ENCODE assay signal across 8 cellular contexts in the genomic region with DNA sequence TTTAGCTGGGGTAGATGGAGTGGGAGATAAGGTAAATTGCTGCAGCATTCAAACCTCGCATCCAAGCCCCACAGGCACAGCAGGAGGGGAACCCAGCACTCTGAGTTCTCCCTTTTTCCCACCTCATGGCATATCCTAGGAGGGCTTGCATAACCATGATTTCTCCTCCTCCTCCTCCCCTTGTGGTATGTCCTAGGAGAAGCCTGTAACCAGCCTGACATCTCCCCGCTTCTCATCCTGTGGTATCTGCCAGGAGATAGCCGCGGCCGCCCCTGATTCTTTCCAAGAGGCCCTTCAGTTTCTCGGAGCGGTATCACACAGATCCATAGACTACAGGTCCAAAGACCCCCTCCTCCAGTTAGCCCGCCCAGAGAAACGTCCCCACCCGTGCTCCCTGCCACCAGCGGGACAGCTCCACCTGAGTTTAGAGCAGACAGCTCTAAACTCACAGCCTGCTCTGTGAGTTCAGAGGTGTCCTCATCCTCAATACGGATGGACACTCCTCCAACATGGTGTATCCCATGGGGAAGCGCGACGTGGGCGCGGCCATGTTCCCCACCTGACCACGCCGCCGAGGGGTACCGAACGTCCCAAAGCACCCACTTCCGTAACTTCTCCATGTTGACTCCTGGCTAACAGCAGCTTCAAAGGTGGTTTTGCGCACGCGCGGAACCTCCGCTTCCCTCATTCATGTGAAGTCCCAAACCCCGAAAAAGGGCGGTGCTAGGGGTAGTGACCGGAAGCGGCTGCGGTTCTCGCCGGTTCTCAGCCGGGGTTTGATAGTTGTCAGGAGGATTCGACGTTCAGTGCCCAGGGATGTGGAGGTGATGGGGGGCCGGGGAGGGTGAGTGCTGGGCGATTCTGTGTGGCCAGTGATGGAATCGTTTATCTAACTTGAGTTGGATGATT. TPM values are rescaled to one million over a fixed set of nuclear protein-coding genes. Genes with fewer than 3 reads are reported as not detected.
DNase-seq lines count a peak whose midpoint lies in the region; ATAC-seq, FAIRE-seq and TF ChIP-seq lines count a peak whose summit lies in the region.

TSS of gene ZNF81 (plus strand) at position 739 of the 909 bp plus-strand sequence. CDS start 9,366 bp downstream, outside the sequence.

- ATAC-seq in GM18505 (IDR thresholded peaks at IDR 0.05; ENCODE audit: unreplicated experiment) (peak; percentile 90), HG02970 (IDR thresholded peaks at IDR 0.05; ENCODE audit: low FRiP score, unreplicated experiment) (peak; percentile 91), psoas muscle (peak; percentile 98 to 100 (median 98))

- H3K27me3 ChIP-seq in ascending aorta = no peaks in the 10 kb centered on the region
- H3K27me3 ChIP-seq in right atrium auricular region = no peaks in the 10 kb centered on the region
- H3K27me3 ChIP-seq in psoas muscle (ENCODE audit: insufficient read depth in 3 of 3, low read length in 2 of 3) = no peaks in the 10 kb centered on the region

- peak within 1 kb of the TSS; percentile 44 to 48 for H3K27ac ChIP-seq in ascending aorta
- H3K27ac ChIP-seq in right atrium auricular region = peak within 1 kb of the TSS; percentile 70 to 71
- peak within 1 kb of the TSS; percentile 66 for H3K27ac ChIP-seq in psoas muscle

- H3K4me1 ChIP-seq in ascending aorta (no peaks in the 10 kb centered on the region), right atrium auricular region (no peaks in the 10 kb centered on the region), psoas muscle (no peaks in the 10 kb centered on the region)

- TF ChIP-seq POLR2A in GM18505 (IDR thresholded peaks at IDR 0.05; ENCODE audit: borderline replicate concordance, extremely low read depth, insufficient read depth, insufficient read length) = peak; percentile 75

- H3K4me3 ChIP-seq in ascending aorta (peak within 1 kb of the TSS; percentile 46 to 67), right atrium auricular region (peak within 1 kb of the TSS; percentile 44 to 53), psoas muscle (peak within 1 kb of the TSS; percentile 66)

- peak; percentile 96 for FAIRE-seq in urothelium cell line (lab: Jason Lieb, UNC)

- H3K9me3 ChIP-seq in ascending aorta (no peaks in the 10 kb centered on the region), right atrium auricular region (no peaks in the 10 kb centered on the region), psoas muscle (no peaks in the 10 kb centered on the region)

- DNase-seq in NCI-H187 treated with DMSO at 0.1 percent for 48 hours (lab: John Stamatoyannopoulos, UW) (peak; percentile 76), T-helper 2 cell (peak; percentile 73 to 95 (median 85)), ascending aorta (ENCODE audit: low spot score in 2 of 2) (peak; percentile 89 to 98), right atrium auricular region (ENCODE audit: low spot score) (peak; percentile 96), psoas muscle (peak; percentile 97 to 98), urothelium cell line (ENCODE audit: low spot score) (peak; percentile 91)

- intact Hi-C loops in ascending aorta (cut with DNase I) (loop anchor here (5.0 to 10.0 kb wide), 4 partner anchors 166 to 272 kb away; partner anchors contain the start of genes ARAF, ELK1, UXT and ZNF182), psoas muscle (cut with DNase I) (loop anchor here (5.0 to 10.0 kb wide), 2 partner anchors 188 to 191 kb away; no protein-coding TSS in a partner anchor)

- H3K36me3 ChIP-seq in ascending aorta (no peaks in the 10 kb centered on the region), right atrium auricular region (no peaks in the 10 kb centered on the region), psoas muscle (ENCODE audit: insufficient read depth in 1 of 2, low read depth in 1 of 2) (no peaks in the 10 kb centered on the region)

- 1 to 27% (median 2%) methylated on average over 37 to 41 of the region's 41 CpGs for WGBS in psoas muscle, 3 donors

- TF ChIP-seq CTCF in ascending aorta (IDR thresholded peaks at IDR 0.05) (no peak), right atrium auricular region (IDR thresholded peaks at IDR 0.05) (no peak), psoas muscle (IDR thresholded peaks at IDR 0.05) (no peak)

RNA-seq across cellular contexts. Expression of gene ZNF81, which starts in this region (rescaled TPM):
- 2.8 TPM for total RNA-seq in ascending aorta
- 1 to 10 TPM; 3.6 to 4.7 TPM for total RNA-seq in right atrium auricular region
- 1 to 10 TPM; 1.8 to 5.5 (median 4.3) TPM for total RNA-seq in psoas muscle
- 1 to 10 TPM; 1.6 to 4.9 (median 1.8) TPM for polyA plus RNA-seq in psoas muscle

Comparison
In these comparisons a context has a peak if more than half of its experiments do, and no peak if none do; other contexts are left out.
1. Peak in every context shown above with its lines: DNase-seq, ATAC-seq, H3K4me3 ChIP-seq and H3K27ac ChIP-seq.